In the genomic region with DNA sequence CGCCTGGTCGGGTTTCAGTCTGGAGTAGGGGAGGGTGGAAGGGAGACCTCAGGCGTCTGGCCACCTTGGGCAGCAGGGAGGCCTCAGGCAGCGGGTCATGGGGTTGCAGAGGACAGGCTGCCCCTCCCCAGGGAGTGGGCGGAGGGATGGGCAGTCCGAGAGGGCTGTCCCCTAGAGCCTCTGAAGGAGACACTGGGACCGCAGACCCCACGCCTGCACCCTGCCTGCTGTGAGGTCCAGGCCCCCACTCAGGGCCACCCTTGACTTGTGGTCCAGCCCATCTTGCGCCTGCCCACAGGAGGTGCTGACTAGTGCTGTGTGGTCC, we compare ENCODE assay signal across 1 cellular context.
TF ChIP-seq lines count a peak whose summit lies in the region.

No MANE protein-coding gene starts in this region.

TF ChIP-seq in IMR-90, 13 proteins besides CTCF, POLR2A, EP300 and RAD21:
- TF ChIP-seq RFX5 (IDR thresholded peaks at IDR 0.05; ENCODE audit: low read depth, low read length) (no peak), MAZ (IDR thresholded peaks at IDR 0.05; ENCODE audit: borderline replicate concordance, low read depth, low read length) (no peak), NFE2L2 (IDR thresholded peaks at IDR 0.05; ENCODE audit: low read depth, low read length) (no peak), SMC3 (IDR thresholded peaks at IDR 0.05; ENCODE audit: low read depth, low read length) (no peak)
- TF ChIP-seq, protein P1, sequence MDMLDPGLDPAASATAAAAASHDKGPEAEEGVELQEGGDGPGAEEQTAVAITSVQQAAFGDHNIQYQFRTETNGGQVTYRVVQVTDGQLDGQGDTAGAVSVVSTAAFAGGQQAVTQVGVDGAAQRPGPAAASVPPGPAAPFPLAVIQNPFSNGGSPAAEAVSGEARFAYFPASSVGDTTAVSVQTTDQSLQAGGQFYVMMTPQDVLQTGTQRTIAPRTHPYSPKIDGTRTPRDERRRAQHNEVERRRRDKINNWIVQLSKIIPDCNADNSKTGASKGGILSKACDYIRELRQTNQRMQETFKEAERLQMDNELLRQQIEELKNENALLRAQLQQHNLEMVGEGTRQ (IDR thresholded peaks at IDR 0.05; ENCODE audit: low read depth, low read length): no peak
- TF ChIP-seq, protein P2, sequence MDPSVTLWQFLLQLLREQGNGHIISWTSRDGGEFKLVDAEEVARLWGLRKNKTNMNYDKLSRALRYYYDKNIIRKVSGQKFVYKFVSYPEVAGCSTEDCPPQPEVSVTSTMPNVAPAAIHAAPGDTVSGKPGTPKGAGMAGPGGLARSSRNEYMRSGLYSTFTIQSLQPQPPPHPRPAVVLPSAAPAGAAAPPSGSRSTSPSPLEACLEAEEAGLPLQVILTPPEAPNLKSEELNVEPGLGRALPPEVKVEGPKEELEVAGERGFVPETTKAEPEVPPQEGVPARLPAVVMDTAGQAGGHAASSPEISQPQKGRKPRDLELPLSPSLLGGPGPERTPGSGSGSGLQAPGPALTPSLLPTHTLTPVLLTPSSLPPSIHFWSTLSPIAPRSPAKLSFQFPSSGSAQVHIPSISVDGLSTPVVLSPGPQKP (IDR thresholded peaks at IDR 0.05; ENCODE audit: borderline replicate concordance, low read depth, low read length): no peak
